8 cellular contexts compared by ENCODE assay signal in the genomic region with DNA sequence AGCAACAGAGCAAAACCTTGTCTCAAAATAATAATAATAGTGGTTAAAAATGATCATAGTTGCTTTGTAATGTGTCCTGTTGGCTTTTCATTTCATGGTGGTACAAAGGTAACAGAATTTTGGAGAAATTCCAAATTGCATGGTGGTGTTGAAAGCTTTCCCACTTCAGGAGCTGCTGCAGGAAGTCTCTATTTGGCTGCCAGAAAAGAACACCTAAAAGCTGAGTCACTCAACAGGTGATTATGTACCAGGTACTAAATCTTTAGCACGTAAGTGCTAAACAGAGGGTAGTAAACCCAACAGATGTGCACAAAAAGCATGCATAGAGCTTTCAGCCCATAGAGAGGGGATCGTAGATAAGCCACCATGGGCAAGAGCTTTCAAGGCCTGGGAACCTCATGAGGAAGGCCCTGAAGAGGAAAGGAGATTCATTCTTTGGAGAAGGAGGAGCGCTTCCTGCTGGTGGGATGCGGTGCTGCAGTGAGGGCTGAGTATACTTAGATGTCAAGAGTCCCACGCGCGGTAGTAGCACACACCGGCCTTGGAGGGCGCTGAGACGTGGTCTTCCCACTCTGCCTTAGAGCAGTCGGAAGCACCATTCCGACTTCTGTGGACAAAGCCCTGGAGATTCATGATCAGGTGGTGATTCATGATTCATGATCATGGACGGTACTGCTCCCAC.
DNase-seq lines count a peak whose midpoint lies in the region; ATAC-seq and TF ChIP-seq lines count a peak whose summit lies in the region.

No MANE protein-coding gene starts in this region.

- ATAC-seq in HG02884 (IDR thresholded peaks at IDR 0.05; ENCODE audit: unreplicated experiment) (no peak), HG02973 (IDR thresholded peaks at IDR 0.05; ENCODE audit: unreplicated experiment) (no peak), HG03354 (IDR thresholded peaks at IDR 0.05; ENCODE audit: poor library complexity, severe bottlenecking, unreplicated experiment) (no peak)

- H3K4me1 Mint-ChIP-seq in endothelial cell (ENCODE audit: unreplicated experiment): peaks cover 14% of the 10 kb centered on the region
- H3K4me1 Mint-ChIP-seq in progenitor cell of endocrine pancreas (ENCODE audit: low read depth): no peaks in the 10 kb centered on the region

- DNase-seq in GM10248 (ENCODE audit: extremely low spot score): no peak
- DNase-seq in WERI-Rb-1: peak; percentile 46
- DNase-seq in endothelial cell (ENCODE audit: low spot score): peak; percentile 50
- DNase-seq in progenitor cell of endocrine pancreas (ENCODE audit: low spot score, unreplicated experiment): no peak

- H3K4me3 ChIP-seq in WERI-Rb-1 (ENCODE audit: low read depth, low read length): no peak overlapping the region

- H3K36me3 Mint-ChIP-seq in endothelial cell (ENCODE audit: low read depth, unreplicated experiment) (no peaks in the 10 kb centered on the region), progenitor cell of endocrine pancreas (ENCODE audit: insufficient read depth) (no peaks in the 10 kb centered on the region)

- CTCF ChIA-PET in GM10248 (lab: Yijun Ruan, JAX): interaction anchor here (0.8 to 19.1 kb wide), 8 partner anchors 8 to 163 kb away, joined by 3 to 464 read pairs (median 4); no protein-coding TSS in a partner anchor

- no peaks in the 10 kb centered on the region; the same call in 1 of the 2 replicates for H3K36me3 ChIP-seq in WERI-Rb-1

- H3K27me3 Mint-ChIP-seq in endothelial cell (ENCODE audit: unreplicated experiment) (peaks cover 2% of the 10 kb centered on the region), progenitor cell of endocrine pancreas (no peaks in the 10 kb centered on the region)

- peak; percentile 64 for TF ChIP-seq RAD21 in Ishikawa (IDR thresholded peaks at IDR 0.05; ENCODE audit: low read depth)

- no peaks in the 10 kb centered on the region for H3K9me3 ChIP-seq in WERI-Rb-1 (ENCODE audit: severe bottlenecking)

- H3K9me3 Mint-ChIP-seq in endothelial cell (ENCODE audit: unreplicated experiment): no peaks in the 10 kb centered on the region
- H3K9me3 Mint-ChIP-seq in progenitor cell of endocrine pancreas (ENCODE audit: low read depth): no peaks in the 10 kb centered on the region

- H3K27ac ChIP-seq in WERI-Rb-1: no peak overlapping the region

- H3K27me3 ChIP-seq in WERI-Rb-1 (ENCODE audit: insufficient read depth, low read depth, severe bottlenecking): no peaks in the 10 kb centered on the region

- TF ChIP-seq CTCF in GM10248 (IDR thresholded peaks at IDR 0.05; ENCODE audit: control extremely low read depth, extremely low read depth, low read depth, missing control alignments) (peak; percentile 47), WERI-Rb-1 (IDR thresholded peaks at IDR 0.05; ENCODE audit: low read depth, low read length) (peak; percentile 69), endothelial cell (IDR thresholded peaks at IDR 0.05; ENCODE audit: unreplicated experiment) (peak; percentile 74), progenitor cell of endocrine pancreas (IDR thresholded peaks at IDR 0.05; ENCODE audit: unreplicated experiment) (peak; percentile 52)

- TF ChIP-seq EP300 in Ishikawa (IDR thresholded peaks at IDR 0.05; ENCODE audit: borderline replicate concordance): no peak

- H3K27ac Mint-ChIP-seq in endothelial cell (ENCODE audit: unreplicated experiment) (no peak overlapping the region), progenitor cell of endocrine pancreas (no peak overlapping the region)

- H3K4me3 Mint-ChIP-seq in endothelial cell (ENCODE audit: unreplicated experiment): no peak overlapping the region
- H3K4me3 Mint-ChIP-seq in progenitor cell of endocrine pancreas (ENCODE audit: low read depth): no peak overlapping the region

- POLR2A ChIA-PET in GM10248 (lab: Yijun Ruan, JAX): interaction anchor here (0.6 kb wide), 1 partner anchor 78 kb away, joined by 6 read pairs; no protein-coding TSS in a partner anchor

TF ChIP-seq in Ishikawa, 13 proteins besides CTCF, POLR2A, EP300 and RAD21:
- TF ChIP-seq NFIC (IDR thresholded peaks at IDR 0.05) (peak; percentile 57; the same call in 1 of the 2 replicates), TAF1 (IDR thresholded peaks at IDR 0.05; ENCODE audit: low read depth) (no peak)

Comparison
In these comparisons a context has a peak if more than half of its experiments do, and no peak if none do; other contexts are left out.
1. DNase-seq: peak in WERI-Rb-1 (single experiment) and endothelial cell (single experiment); none in GM10248 (single experiment) and progenitor cell of endocrine pancreas (single experiment).
2. Peak in every context shown above with its lines, with median percentiles within 50 percentile points of each other: CTCF ChIP-seq.